1 cellular context compared by ENCODE assay signal in the genomic region with DNA sequence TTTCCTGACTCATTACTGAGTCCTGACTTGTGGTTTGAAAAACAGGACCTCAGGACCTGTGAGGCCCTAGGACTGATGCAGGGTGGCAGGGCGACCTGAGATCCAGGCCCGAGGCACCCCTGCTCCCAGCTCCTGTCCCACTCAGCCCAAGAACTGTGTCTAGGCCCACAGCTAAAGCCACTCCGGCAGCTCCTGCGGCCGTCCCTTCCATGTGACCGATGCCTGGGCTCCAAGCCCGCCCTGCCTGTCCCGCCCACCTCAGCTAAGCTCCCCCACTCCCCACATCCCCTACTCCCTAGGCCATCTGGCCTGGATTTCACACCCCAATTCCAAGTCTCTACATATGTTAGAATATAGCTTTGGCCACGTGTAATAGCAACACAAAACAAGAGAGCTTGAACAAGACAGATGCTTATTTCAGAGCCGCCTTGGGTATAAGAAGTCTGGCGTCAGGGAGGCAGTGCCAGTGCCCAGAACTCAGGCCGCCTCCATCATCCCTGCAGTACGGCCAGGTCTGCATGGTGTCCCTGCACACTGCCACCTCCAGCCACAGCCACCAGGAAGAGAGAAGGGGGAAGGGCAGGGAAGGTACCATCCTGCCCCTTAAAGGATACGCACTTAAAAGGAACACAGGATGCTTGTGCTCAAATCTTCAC.
TF ChIP-seq lines count a peak whose summit lies in the region.

No MANE protein-coding gene starts in this region.

TF ChIP-seq in H1, 55 proteins besides CTCF, POLR2A, EP300 and RAD21:
- TF ChIP-seq, protein P1, sequence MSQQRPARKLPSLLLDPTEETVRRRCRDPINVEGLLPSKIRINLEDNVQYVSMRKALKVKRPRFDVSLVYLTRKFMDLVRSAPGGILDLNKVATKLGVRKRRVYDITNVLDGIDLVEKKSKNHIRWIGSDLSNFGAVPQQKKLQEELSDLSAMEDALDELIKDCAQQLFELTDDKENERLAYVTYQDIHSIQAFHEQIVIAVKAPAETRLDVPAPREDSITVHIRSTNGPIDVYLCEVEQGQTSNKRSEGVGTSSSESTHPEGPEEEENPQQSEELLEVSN (IDR thresholded peaks at IDR 0.05): no peak
- TF ChIP-seq SUZ12 (IDR thresholded peaks at IDR 0.05; ENCODE audit: low read length) (no peak), RFX5 (IDR thresholded peaks at IDR 0.05; ENCODE audit: borderline replicate concordance, low read depth, low read length) (no peak), NRF1 (IDR thresholded peaks at IDR 0.05; ENCODE audit: low read depth, low read length) (no peak), BCL11A (IDR thresholded peaks at IDR 0.05; ENCODE audit: low read depth in 2 of 2, low read length in 2 of 2) (no peak), CHD1 (IDR thresholded peaks at IDR 0.05; ENCODE audit: low read depth, low read length) (no peak)
